In genomic region chr12:47704719-47705118, GRCh38 we compare ENCODE assay signal across 2 cellular contexts.
TF ChIP-seq lines count a peak whose summit lies in the region.

No MANE protein-coding gene starts in this region.

TF ChIP-seq in SK-N-SH, 30 proteins besides CTCF, POLR2A, EP300 and RAD21 (continued from another document):
- TF ChIP-seq ZBTB33 (IDR thresholded peaks at IDR 0.05; ENCODE audit: borderline replicate concordance, low read depth) (no peak), RCOR1 (IDR thresholded peaks at IDR 0.05; ENCODE audit: low read length) (no peak), NRF1 (IDR thresholded peaks at IDR 0.05; ENCODE audit: low read depth, low read length) (no peak), PBX3 (IDR thresholded peaks at IDR 0.05) (no peak), ELF1 (IDR thresholded peaks at IDR 0.05) (no peak), GABPA (IDR thresholded peaks at IDR 0.05; ENCODE audit: low read depth) (no peak)

TF ChIP-seq in SK-N-SH treated with all-trans-retinoic acid at 6 μM for 48 hours, 23 proteins besides CTCF, POLR2A, EP300 and RAD21 (continued from another document):
- TF ChIP-seq ZNF8 (CRISPR knock-in tag; IDR thresholded peaks at IDR 0.05), result no peak
- no peak for TF ChIP-seq ISL1 (CRISPR knock-in tag; IDR thresholded peaks at IDR 0.05)
- TF ChIP-seq PATZ1 (CRISPR knock-in tag; IDR thresholded peaks at IDR 0.05; ENCODE audit: borderline replicate concordance), result no peak
- no peak for TF ChIP-seq GLIS3 (CRISPR knock-in tag; IDR thresholded peaks at IDR 0.05)
- TF ChIP-seq TCF4 (CRISPR knock-in tag; IDR thresholded peaks at IDR 0.05; ENCODE audit: borderline replicate concordance), result no peak
TF ChIP-seq in SK-N-SH treated with all-trans-retinoic acid at 6 μM for 48 hours: peak in this region for 0.
